Comparison of ENCODE assay signal across 25 cellular contexts in genomic region chr2:204727368-204727767, GRCh38.
A peak's percentile ranks its signal among the peaks of the same experiment; 100 is the strongest.
DNase-seq lines count a peak whose midpoint lies in the region; ATAC-seq and TF ChIP-seq lines count a peak whose summit lies in the region.
"Had no signal": no experiment of that assay in that cellular context is flagged by ENCODE, and none has a peak within 500 bp of the region (broad histone marks: within the 10 kb centered on the region; RNA-seq: fewer than 3 reads in every experiment).

No MANE protein-coding gene starts in this region.

- TF ChIP-seq EP300 in esophagus muscularis mucosa (IDR thresholded peaks at IDR 0.05) = no peak

- POLR2A ChIA-PET in PC-3 (lab: Charles Lee; ENCODE audit: unreplicated experiment) = no interaction called here

- H3K9me3 ChIP-seq in PC-3 (ENCODE audit: low read length) = no peaks in the 10 kb centered on the region
- no peaks in the 10 kb centered on the region for H3K9me3 ChIP-seq in endodermal cell (ENCODE audit: control insufficient read depth, low read length)
- H3K9me3 ChIP-seq in esophagus muscularis mucosa = no peaks in the 10 kb centered on the region

- H3K27ac ChIP-seq in PC-3 (ENCODE audit: low read length) (no peak overlapping the region), endodermal cell (ENCODE audit: low read depth, low read length) (no peak overlapping the region), esophagus muscularis mucosa (replicated peaks in 1 of 4) (no peak overlapping the region), coronary artery (no peak overlapping the region)
- H3K27ac ChIP-seq: C4-2B, PC-9, RWPE1 had no signal

- TF ChIP-seq CTCF in PC-3 (conservative IDR thresholded peaks at IDR 0.05; ENCODE audit: low read depth, low read length) = no peak
- TF ChIP-seq CTCF in endodermal cell (conservative IDR thresholded peaks at IDR 0.05) = peak; percentile 37
- no peak for TF ChIP-seq CTCF in nephron progenitor cell (IDR thresholded peaks at IDR 0.05)
- no peak for TF ChIP-seq CTCF in esophagus muscularis mucosa (IDR thresholded peaks at IDR 0.05)
- no peak for TF ChIP-seq CTCF in coronary artery (IDR thresholded peaks at IDR 0.05)
- TF ChIP-seq CTCF in mesothelial cell of epicardium (IDR thresholded peaks at IDR 0.05; ENCODE audit: unreplicated experiment) = no peak

- no peaks in the 10 kb centered on the region for H3K27me3 Mint-ChIP-seq in endodermal cell (ENCODE audit: insufficient read depth)
- no peaks in the 10 kb centered on the region for H3K27me3 Mint-ChIP-seq in nephron progenitor cell (ENCODE audit: low read depth, poor library complexity)
- H3K27me3 Mint-ChIP-seq in mesothelial cell of epicardium (ENCODE audit: low read depth) = no peaks in the 10 kb centered on the region
- H3K27me3 Mint-ChIP-seq: B cell had no signal

- no TSS peak for BruUV-seq in PC-3 (replicated peaks; lab: Mats Ljungman, UMichigan)

- H3K4me3 Mint-ChIP-seq in endodermal cell (no peak overlapping the region), nephron progenitor cell (no peak overlapping the region), mesothelial cell of epicardium (no peak overlapping the region)
- H3K4me3 Mint-ChIP-seq: B cell; CD8-positive, alpha-beta T cell had no signal

- no peak overlapping the region for H2AFZ ChIP-seq in PC-3 (ENCODE audit: low read length)
- H2AFZ ChIP-seq: PC-9 had no signal

- no peaks in the 10 kb centered on the region for H4K20me1 ChIP-seq in PC-3 (ENCODE audit: low read length)

- peak; percentile 58 for ATAC-seq in PC-3
- ATAC-seq: CD8-positive, alpha-beta T cell; K562 had no signal

- H3K27ac Mint-ChIP-seq in endodermal cell = no peak overlapping the region
- H3K27ac Mint-ChIP-seq in nephron progenitor cell = peak overlapping the region; percentile 18
- no peak overlapping the region for H3K27ac Mint-ChIP-seq in mesothelial cell of epicardium
- H3K27ac Mint-ChIP-seq: B cell; CD8-positive, alpha-beta T cell had no signal

- CTCF ChIA-PET in PC-3 (lab: Charles Lee) = no interaction called here

- TF ChIP-seq POLR2A in esophagus muscularis mucosa (IDR thresholded peaks at IDR 0.05; ENCODE audit: low read depth) = no peak

- H3K4me1 ChIP-seq in PC-3 (ENCODE audit: insufficient read depth, low read length) (no peaks in the 10 kb centered on the region), endodermal cell (ENCODE audit: control insufficient read depth, insufficient read depth, low read length) (no peaks in the 10 kb centered on the region), esophagus muscularis mucosa (peaks cover 0 to 12% (median 4%) of the 10 kb centered on the region in 4 donors)

- H3K9ac ChIP-seq in PC-3 (ENCODE audit: low read length) (no peak overlapping the region), endodermal cell (ENCODE audit: extremely low read depth, low read length, poor library complexity, severe bottlenecking) (no peak overlapping the region)

- H3K4me3 ChIP-seq in PC-3 (ENCODE audit: low read length) (no peak overlapping the region), endodermal cell (ENCODE audit: low read length) (no peak overlapping the region), esophagus muscularis mucosa (no peak overlapping the region), coronary artery (no peak overlapping the region)
- H3K4me3 ChIP-seq: K562, PC-9 had no signal

- H3K36me3 Mint-ChIP-seq in endodermal cell (ENCODE audit: low read depth) (no peaks in the 10 kb centered on the region), nephron progenitor cell (ENCODE audit: low read depth) (no peaks in the 10 kb centered on the region), mesothelial cell of epicardium (no peaks in the 10 kb centered on the region)
- H3K36me3 Mint-ChIP-seq: CD8-positive, alpha-beta T cell had no signal

- H3F3A ChIP-seq in PC-3 (ENCODE audit: low read length, unreplicated experiment) = no peaks in the 10 kb centered on the region

- no peak overlapping the region for H3K4me2 ChIP-seq in PC-3 (ENCODE audit: low read length)
- H3K4me2 ChIP-seq: PC-9 had no signal

- no peaks in the 10 kb centered on the region for H3K9me3 Mint-ChIP-seq in endodermal cell
- no peaks in the 10 kb centered on the region for H3K9me3 Mint-ChIP-seq in nephron progenitor cell
- no peaks in the 10 kb centered on the region for H3K9me3 Mint-ChIP-seq in mesothelial cell of epicardium
- H3K9me3 Mint-ChIP-seq: CD8-positive, alpha-beta T cell had no signal

- H3K4me1 Mint-ChIP-seq in endodermal cell (peaks cover 4% of the 10 kb centered on the region), nephron progenitor cell (peaks cover 20% of the 10 kb centered on the region), mesothelial cell of epicardium (peaks cover 37% of the 10 kb centered on the region)
- H3K4me1 Mint-ChIP-seq: B cell had no signal

- intact Hi-C loops in PC-3 (cut with micrococcal nuclease) = no loop called here
- intact Hi-C loops in esophagus muscularis mucosa (cut with DNase I) = no loop called here

- DNase-seq in PC-3 = peak; percentile 16
- peak; percentile 45 for DNase-seq in endodermal cell
- no peak for DNase-seq in nephron progenitor cell
- no peak for DNase-seq in esophagus muscularis mucosa (ENCODE audit: extremely low spot score)
- no peak for DNase-seq in coronary artery (ENCODE audit: low spot score)
- DNase-seq in mesothelial cell of epicardium (ENCODE audit: low spot score in 2 of 2, unreplicated experiment in 2 of 2) = no peak
- DNase-seq in activated effector memory CD4-positive, alpha-beta T cell treated with anti-CD3 and anti-CD28 coated beads, Interleukin-2, amount 50 U/mL, for 16 hours = no peak
- DNase-seq: CD8-positive, alpha-beta T cell; DMS 273 treated with DMSO at 0.1 percent for 48 hours; DMS79; GF-D8; Kasumi-1; NCI-H1105 treated with DMSO at 0.1 percent for 48 hours; NCI-H146; NCI-H1930; NCI-H2107; NCI-H524 treated with DMSO at 0.1 percent for 48 hours; NCI-H82; NK-92 treated with Interleukin-12 subunit alpha and Interleukin-12 subunit beta, amount 100 ng/mL, for 24 hours; PC-9; SHP77 had no signal

- H3K27me3 ChIP-seq in PC-3 (ENCODE audit: low read length) = no peaks in the 10 kb centered on the region
- H3K27me3 ChIP-seq in endodermal cell (ENCODE audit: control insufficient read depth, insufficient read depth, low read length, poor library complexity, severe bottlenecking) = no peaks in the 10 kb centered on the region
- no peaks in the 10 kb centered on the region for H3K27me3 ChIP-seq in esophagus muscularis mucosa

- H3K36me3 ChIP-seq in PC-3 (ENCODE audit: low read depth, low read length) (no peaks in the 10 kb centered on the region), endodermal cell (ENCODE audit: control insufficient read depth, insufficient read depth, low read length) (no peaks in the 10 kb centered on the region), esophagus muscularis mucosa (no peaks in the 10 kb centered on the region)

- 84 to 100% methylated on average over 2 to 3 of the region's 3 CpGs for WGBS in endodermal cell (ENCODE audit: insufficient coverage in 1 of 2, insufficient read length in 1 of 2), 2 experiments
- 99% methylated on average over 3 of the region's 3 CpGs for WGBS in esophagus muscularis mucosa

- no peaks in the 10 kb centered on the region for H3K9me2 ChIP-seq in PC-3 (replicated peaks; ENCODE audit: low read length)

- H3K79me2 ChIP-seq in PC-3 (ENCODE audit: low read length) = no peaks in the 10 kb centered on the region

Comparison
In these comparisons a context has a peak if more than half of its experiments do, and no peak if none do; other contexts are left out.
1. DNase-seq: peak in PC-3 (single experiment) and endodermal cell (single experiment); none in nephron progenitor cell (single experiment), esophagus muscularis mucosa (single experiment), coronary artery (single experiment), mesothelial cell of epicardium (0 of 2) and activated effector memory CD4-positive, alpha-beta T cell treated with anti-CD3 and anti-CD28 coated beads, Interleukin-2, amount 50 U/mL, for 16 hours (single experiment).